In the genomic region with DNA sequence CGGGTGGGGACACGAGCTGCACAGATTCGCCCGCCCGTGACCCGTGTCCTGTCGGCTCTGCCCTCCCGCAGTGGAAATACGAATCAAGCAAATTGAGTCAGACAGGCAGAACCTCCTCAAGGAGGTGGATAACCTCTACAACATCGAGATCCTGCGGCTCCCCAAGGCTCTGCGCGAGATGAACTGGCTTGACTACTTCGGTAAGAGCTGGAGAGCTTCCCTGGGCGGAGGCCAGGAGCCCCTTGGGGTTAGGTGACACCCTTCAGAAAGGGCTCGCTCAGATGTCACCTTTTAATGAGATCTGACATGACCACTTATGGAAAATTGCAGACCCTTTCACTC, we compare ENCODE assay signal across 8 cellular contexts. TPM values are rescaled to one million over a fixed set of nuclear protein-coding genes. Genes with fewer than 3 reads are reported as not detected.
A peak's percentile ranks its signal among the peaks of the same experiment; 100 is the strongest.
DNase-seq lines count a peak whose midpoint lies in the region; ATAC-seq and TF ChIP-seq lines count a peak whose summit lies in the region.

No MANE protein-coding gene starts in this region.

- peaks cover 17 to 30% of the 10 kb centered on the region in 2 donors for H3K36me3 Mint-ChIP-seq in CD14-positive monocyte
- peaks cover 18% of the 10 kb centered on the region for H3K36me3 Mint-ChIP-seq in nephron (ENCODE audit: low read depth)

- H3K9me3 Mint-ChIP-seq in CD14-positive monocyte = no peaks in the 10 kb centered on the region
- H3K9me3 Mint-ChIP-seq in nephron = no peaks in the 10 kb centered on the region

- H3K4me3 Mint-ChIP-seq in CD14-positive monocyte (peak overlapping the region; percentile 91 to 93), nephron (peak overlapping the region; percentile 90 to 100 (median 96))

- no peaks in the 10 kb centered on the region for H3K9me2 ChIP-seq in Karpas-422 (replicated peaks; ENCODE audit: insufficient read depth, low read length)

- H3K4me2 ChIP-seq in Karpas-422 (ENCODE audit: low read depth, low read length, poor library complexity, severe bottlenecking) = peak overlapping the region; percentile 78

- DNase-seq in CD14-positive monocyte (ENCODE audit: low spot score) (no peak), Karpas-422 (no peak), coronary artery (ENCODE audit: low spot score) (no peak), RPMI8226 (no peak), NK-92 (lab: John Stamatoyannopoulos, UW; ENCODE audit: unreplicated experiment) (no peak)

- H3K4me1 ChIP-seq in Karpas-422 (ENCODE audit: low read length) = peaks cover 29% of the 10 kb centered on the region

- H3K9me3 ChIP-seq in Karpas-422 (ENCODE audit: low read length) = no peaks in the 10 kb centered on the region

- H3K36me3 ChIP-seq in Karpas-422 (ENCODE audit: insufficient read depth, low read length) = peaks cover 31% of the 10 kb centered on the region; the same call in 1 of the 2 replicates

- peak overlapping the region; percentile 86 for H3K4me3 ChIP-seq in Karpas-422 (ENCODE audit: low read length)
- peak overlapping the region; percentile 97 for H3K4me3 ChIP-seq in coronary artery

- intact Hi-C loops in CD14-positive monocyte (cut with micrococcal nuclease) = loop anchor here (2.0 to 10.0 kb wide), 8 partner anchors 98 to 322 kb away; partner anchors contain the start of genes C1orf122 (in 2 of the 2), UTP11 (in 2 of the 2), YRDC (in 2 of the 2) and GNL2 (in 1 of the 2)

- no peaks in the 10 kb centered on the region for H4K20me1 ChIP-seq in Karpas-422 (ENCODE audit: insufficient read depth, low read depth, low read length)

- ATAC-seq in GM21717 (IDR thresholded peaks at IDR 0.05; ENCODE audit: unreplicated experiment) (no peak), GM19023 (IDR thresholded peaks at IDR 0.05; ENCODE audit: unreplicated experiment) (no peak)

- H3K27ac ChIP-seq in Karpas-422 (ENCODE audit: low read length) (peak overlapping the region; percentile 81), coronary artery (no peak overlapping the region)

- peak overlapping the region; percentile 90 for H3K9ac ChIP-seq in Karpas-422 (ENCODE audit: low read length)

- H3K27me3 ChIP-seq in Karpas-422 (ENCODE audit: low read length) = no peaks in the 10 kb centered on the region

- H3K79me2 ChIP-seq in Karpas-422 (ENCODE audit: low read length) = peaks cover 64% of the 10 kb centered on the region

- TF ChIP-seq CTCF in CD14-positive monocyte (IDR thresholded peaks at IDR 0.05) = no peak
- TF ChIP-seq CTCF in coronary artery (IDR thresholded peaks at IDR 0.05) = no peak
- TF ChIP-seq CTCF in nephron (IDR thresholded peaks at IDR 0.05; ENCODE audit: unreplicated experiment in 3 of 3) = no peak

- H3K27ac Mint-ChIP-seq in CD14-positive monocyte = peak overlapping the region in 4 of 7 donors; percentile 56 to 91 (median 76)
- peak overlapping the region in 1 of 3 experiments; percentile 90 for H3K27ac Mint-ChIP-seq in nephron

- H3K27me3 Mint-ChIP-seq in CD14-positive monocyte (ENCODE audit: low read depth in 3 of 3) (peaks cover 0 to 1% (median 0%) of the 10 kb centered on the region in 3 donors), nephron (ENCODE audit: low read depth) (no peaks in the 10 kb centered on the region)

- peak overlapping the region; percentile 47 for H2AFZ ChIP-seq in Karpas-422 (ENCODE audit: low read length)

- peaks cover 25% of the 10 kb centered on the region for H3K4me1 Mint-ChIP-seq in CD14-positive monocyte
- H3K4me1 Mint-ChIP-seq in nephron = peaks cover 33% of the 10 kb centered on the region

RNA-seq across cellular contexts. Expression of gene CDCA8, which starts 0.5 kb away (rescaled TPM):
- polyA plus RNA-seq in CD14-positive monocyte = under 1 TPM; 0.09 to 0.60 TPM
- 25.7 and 33.1 TPM in 2 replicates for total RNA-seq in Karpas-422 (2014; rRNA removed; shearing (Covaris generic); ENCODE audit: low replicate concordance)

RNA-seq across cellular contexts. Expression of gene RSPO1, which starts 58.1 kb away (rescaled TPM):
- polyA plus RNA-seq in CD14-positive monocyte = not detected
- total RNA-seq in Karpas-422 (2014; rRNA removed; shearing (Covaris generic); ENCODE audit: low replicate concordance) = not detected in 2 replicates
